ENCODE assay signal across 1 cellular context in the genomic region with DNA sequence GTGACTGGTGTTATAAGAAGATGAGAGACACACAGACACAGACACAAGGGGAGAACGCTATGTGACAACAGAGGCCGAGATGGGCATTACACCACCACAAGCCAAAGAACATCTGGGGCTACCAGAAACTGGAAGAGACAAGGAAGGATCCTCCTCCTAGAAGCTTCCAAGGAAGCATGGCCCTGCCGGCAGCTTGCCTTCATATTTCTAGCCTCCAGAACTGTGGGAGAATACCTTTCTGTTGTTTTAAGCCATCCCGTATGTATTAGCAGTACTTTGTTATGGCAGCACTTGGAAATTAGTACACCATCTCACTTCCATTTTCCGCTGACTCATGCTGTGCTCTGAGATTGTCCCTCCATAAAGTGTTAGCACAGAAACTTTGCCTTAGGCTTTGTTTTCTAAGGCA.
TF ChIP-seq lines count a peak whose summit lies in the region.

No MANE protein-coding gene starts in this region.

TF ChIP-seq in K562, 482 proteins besides CTCF, POLR2A, EP300 and RAD21 (continued from another document):
- TF ChIP-seq STAT5A (IDR thresholded peaks at IDR 0.05; ENCODE audit: borderline replicate concordance, low read length) (no peak), PTTG1 (tag; IDR thresholded peaks at IDR 0.05; ENCODE audit: low read depth) (peak; percentile 55; the same call in 1 of the 2 replicates), POLR2G (IDR thresholded peaks at IDR 0.05; ENCODE audit: low read depth, low read length) (no peak), ATF7 (IDR thresholded peaks at IDR 0.05) (peak; percentile 43; the same call in 1 of the 2 replicates), JUND (IDR thresholded peaks at IDR 0.05; ENCODE audit: borderline replicate concordance, low read depth, low read length) (peak; percentile 14; the same call in 1 of the 2 replicates), JUND (tag; IDR thresholded peaks at IDR 0.05; ENCODE audit: borderline replicate concordance, low read depth, low read length) (no peak; the same call in 2 of the 3 replicates), NFE2L1 (tag; IDR thresholded peaks at IDR 0.05; ENCODE audit: borderline replicate concordance, low read depth) (peak; percentile 97), TEAD2 (tag; IDR thresholded peaks at IDR 0.05) (no peak), ZNF23 (CRISPR knock-in tag; IDR thresholded peaks at IDR 0.05) (no peak), ZNF77 (CRISPR knock-in tag; IDR thresholded peaks at IDR 0.05) (no peak), HDGF (IDR thresholded peaks at IDR 0.05) (0 out of 2 replicates have a peak, but pooled peaks have one; percentile 6), KLF6 (CRISPR knock-in tag; IDR thresholded peaks at IDR 0.05; ENCODE audit: borderline replicate concordance) (0 out of 2 replicates have a peak, but pooled peaks have one; percentile 10), MTA3 (IDR thresholded peaks at IDR 0.05; ENCODE audit: borderline replicate concordance) (0 out of 2 replicates have a peak, but pooled peaks have one; percentile 52)
- TF ChIP-seq, protein P1, sequence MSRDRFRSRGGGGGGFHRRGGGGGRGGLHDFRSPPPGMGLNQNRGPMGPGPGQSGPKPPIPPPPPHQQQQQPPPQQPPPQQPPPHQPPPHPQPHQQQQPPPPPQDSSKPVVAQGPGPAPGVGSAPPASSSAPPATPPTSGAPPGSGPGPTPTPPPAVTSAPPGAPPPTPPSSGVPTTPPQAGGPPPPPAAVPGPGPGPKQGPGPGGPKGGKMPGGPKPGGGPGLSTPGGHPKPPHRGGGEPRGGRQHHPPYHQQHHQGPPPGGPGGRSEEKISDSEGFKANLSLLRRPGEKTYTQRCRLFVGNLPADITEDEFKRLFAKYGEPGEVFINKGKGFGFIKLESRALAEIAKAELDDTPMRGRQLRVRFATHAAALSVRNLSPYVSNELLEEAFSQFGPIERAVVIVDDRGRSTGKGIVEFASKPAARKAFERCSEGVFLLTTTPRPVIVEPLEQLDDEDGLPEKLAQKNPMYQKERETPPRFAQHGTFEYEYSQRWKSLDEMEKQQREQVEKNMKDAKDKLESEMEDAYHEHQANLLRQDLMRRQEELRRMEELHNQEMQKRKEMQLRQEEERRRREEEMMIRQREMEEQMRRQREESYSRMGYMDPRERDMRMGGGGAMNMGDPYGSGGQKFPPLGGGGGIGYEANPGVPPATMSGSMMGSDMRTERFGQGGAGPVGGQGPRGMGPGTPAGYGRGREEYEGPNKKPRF (IDR thresholded peaks at IDR 0.05; ENCODE audit: low read depth, low read length), result no peak
- TF ChIP-seq, protein P2, sequence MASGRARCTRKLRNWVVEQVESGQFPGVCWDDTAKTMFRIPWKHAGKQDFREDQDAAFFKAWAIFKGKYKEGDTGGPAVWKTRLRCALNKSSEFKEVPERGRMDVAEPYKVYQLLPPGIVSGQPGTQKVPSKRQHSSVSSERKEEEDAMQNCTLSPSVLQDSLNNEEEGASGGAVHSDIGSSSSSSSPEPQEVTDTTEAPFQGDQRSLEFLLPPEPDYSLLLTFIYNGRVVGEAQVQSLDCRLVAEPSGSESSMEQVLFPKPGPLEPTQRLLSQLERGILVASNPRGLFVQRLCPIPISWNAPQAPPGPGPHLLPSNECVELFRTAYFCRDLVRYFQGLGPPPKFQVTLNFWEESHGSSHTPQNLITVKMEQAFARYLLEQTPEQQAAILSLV (tag; IDR thresholded peaks at IDR 0.05), result no peak
- TF ChIP-seq, protein P3, sequence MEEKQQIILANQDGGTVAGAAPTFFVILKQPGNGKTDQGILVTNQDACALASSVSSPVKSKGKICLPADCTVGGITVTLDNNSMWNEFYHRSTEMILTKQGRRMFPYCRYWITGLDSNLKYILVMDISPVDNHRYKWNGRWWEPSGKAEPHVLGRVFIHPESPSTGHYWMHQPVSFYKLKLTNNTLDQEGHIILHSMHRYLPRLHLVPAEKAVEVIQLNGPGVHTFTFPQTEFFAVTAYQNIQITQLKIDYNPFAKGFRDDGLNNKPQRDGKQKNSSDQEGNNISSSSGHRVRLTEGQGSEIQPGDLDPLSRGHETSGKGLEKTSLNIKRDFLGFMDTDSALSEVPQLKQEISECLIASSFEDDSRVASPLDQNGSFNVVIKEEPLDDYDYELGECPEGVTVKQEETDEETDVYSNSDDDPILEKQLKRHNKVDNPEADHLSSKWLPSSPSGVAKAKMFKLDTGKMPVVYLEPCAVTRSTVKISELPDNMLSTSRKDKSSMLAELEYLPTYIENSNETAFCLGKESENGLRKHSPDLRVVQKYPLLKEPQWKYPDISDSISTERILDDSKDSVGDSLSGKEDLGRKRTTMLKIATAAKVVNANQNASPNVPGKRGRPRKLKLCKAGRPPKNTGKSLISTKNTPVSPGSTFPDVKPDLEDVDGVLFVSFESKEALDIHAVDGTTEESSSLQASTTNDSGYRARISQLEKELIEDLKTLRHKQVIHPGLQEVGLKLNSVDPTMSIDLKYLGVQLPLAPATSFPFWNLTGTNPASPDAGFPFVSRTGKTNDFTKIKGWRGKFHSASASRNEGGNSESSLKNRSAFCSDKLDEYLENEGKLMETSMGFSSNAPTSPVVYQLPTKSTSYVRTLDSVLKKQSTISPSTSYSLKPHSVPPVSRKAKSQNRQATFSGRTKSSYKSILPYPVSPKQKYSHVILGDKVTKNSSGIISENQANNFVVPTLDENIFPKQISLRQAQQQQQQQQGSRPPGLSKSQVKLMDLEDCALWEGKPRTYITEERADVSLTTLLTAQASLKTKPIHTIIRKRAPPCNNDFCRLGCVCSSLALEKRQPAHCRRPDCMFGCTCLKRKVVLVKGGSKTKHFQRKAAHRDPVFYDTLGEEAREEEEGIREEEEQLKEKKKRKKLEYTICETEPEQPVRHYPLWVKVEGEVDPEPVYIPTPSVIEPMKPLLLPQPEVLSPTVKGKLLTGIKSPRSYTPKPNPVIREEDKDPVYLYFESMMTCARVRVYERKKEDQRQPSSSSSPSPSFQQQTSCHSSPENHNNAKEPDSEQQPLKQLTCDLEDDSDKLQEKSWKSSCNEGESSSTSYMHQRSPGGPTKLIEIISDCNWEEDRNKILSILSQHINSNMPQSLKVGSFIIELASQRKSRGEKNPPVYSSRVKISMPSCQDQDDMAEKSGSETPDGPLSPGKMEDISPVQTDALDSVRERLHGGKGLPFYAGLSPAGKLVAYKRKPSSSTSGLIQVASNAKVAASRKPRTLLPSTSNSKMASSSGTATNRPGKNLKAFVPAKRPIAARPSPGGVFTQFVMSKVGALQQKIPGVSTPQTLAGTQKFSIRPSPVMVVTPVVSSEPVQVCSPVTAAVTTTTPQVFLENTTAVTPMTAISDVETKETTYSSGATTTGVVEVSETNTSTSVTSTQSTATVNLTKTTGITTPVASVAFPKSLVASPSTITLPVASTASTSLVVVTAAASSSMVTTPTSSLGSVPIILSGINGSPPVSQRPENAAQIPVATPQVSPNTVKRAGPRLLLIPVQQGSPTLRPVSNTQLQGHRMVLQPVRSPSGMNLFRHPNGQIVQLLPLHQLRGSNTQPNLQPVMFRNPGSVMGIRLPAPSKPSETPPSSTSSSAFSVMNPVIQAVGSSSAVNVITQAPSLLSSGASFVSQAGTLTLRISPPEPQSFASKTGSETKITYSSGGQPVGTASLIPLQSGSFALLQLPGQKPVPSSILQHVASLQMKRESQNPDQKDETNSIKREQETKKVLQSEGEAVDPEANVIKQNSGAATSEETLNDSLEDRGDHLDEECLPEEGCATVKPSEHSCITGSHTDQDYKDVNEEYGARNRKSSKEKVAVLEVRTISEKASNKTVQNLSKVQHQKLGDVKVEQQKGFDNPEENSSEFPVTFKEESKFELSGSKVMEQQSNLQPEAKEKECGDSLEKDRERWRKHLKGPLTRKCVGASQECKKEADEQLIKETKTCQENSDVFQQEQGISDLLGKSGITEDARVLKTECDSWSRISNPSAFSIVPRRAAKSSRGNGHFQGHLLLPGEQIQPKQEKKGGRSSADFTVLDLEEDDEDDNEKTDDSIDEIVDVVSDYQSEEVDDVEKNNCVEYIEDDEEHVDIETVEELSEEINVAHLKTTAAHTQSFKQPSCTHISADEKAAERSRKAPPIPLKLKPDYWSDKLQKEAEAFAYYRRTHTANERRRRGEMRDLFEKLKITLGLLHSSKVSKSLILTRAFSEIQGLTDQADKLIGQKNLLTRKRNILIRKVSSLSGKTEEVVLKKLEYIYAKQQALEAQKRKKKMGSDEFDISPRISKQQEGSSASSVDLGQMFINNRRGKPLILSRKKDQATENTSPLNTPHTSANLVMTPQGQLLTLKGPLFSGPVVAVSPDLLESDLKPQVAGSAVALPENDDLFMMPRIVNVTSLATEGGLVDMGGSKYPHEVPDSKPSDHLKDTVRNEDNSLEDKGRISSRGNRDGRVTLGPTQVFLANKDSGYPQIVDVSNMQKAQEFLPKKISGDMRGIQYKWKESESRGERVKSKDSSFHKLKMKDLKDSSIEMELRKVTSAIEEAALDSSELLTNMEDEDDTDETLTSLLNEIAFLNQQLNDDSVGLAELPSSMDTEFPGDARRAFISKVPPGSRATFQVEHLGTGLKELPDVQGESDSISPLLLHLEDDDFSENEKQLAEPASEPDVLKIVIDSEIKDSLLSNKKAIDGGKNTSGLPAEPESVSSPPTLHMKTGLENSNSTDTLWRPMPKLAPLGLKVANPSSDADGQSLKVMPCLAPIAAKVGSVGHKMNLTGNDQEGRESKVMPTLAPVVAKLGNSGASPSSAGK (IDR thresholded peaks at IDR 0.05), result no peak
- TF ChIP-seq, protein P4, sequence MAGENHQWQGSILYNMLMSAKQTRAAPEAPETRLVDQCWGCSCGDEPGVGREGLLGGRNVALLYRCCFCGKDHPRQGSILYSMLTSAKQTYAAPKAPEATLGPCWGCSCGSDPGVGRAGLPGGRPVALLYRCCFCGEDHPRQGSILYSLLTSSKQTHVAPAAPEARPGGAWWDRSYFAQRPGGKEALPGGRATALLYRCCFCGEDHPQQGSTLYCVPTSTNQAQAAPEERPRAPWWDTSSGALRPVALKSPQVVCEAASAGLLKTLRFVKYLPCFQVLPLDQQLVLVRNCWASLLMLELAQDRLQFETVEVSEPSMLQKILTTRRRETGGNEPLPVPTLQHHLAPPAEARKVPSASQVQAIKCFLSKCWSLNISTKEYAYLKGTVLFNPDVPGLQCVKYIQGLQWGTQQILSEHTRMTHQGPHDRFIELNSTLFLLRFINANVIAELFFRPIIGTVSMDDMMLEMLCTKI (IDR thresholded peaks at IDR 0.05; ENCODE audit: partially characterized antibody), result no peak
- TF ChIP-seq, protein P5, sequence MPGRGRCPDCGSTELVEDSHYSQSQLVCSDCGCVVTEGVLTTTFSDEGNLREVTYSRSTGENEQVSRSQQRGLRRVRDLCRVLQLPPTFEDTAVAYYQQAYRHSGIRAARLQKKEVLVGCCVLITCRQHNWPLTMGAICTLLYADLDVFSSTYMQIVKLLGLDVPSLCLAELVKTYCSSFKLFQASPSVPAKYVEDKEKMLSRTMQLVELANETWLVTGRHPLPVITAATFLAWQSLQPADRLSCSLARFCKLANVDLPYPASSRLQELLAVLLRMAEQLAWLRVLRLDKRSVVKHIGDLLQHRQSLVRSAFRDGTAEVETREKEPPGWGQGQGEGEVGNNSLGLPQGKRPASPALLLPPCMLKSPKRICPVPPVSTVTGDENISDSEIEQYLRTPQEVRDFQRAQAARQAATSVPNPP (IDR thresholded peaks at IDR 0.05; ENCODE audit: borderline replicate concordance, insufficient read depth, insufficient read length), result no peak
